ENCODE assay signal across 10 cellular contexts in genomic region chr1:12486401-12487005, GRCh38.
DNase-seq lines count a peak whose midpoint lies in the region; ATAC-seq lines count a peak whose summit lies in the region.
"Had no signal": no experiment of that assay in that cellular context is flagged by ENCODE, and none has a peak within 500 bp of the region (broad histone marks: within the 10 kb centered on the region; RNA-seq: fewer than 3 reads in every experiment).

No MANE protein-coding gene starts in this region.

- H3K4me1 Mint-ChIP-seq in stimulated activated naive CD8-positive, alpha-beta T cell treated with anti-CD3 and anti-CD28 coated beads, Interleukin-15, Interleukin-2, amounts not matched to agents 100 ng/mL and 50 ng/mL, for 24 hours (ENCODE audit: low read depth): peaks cover 12% of the 10 kb centered on the region

- peak overlapping the region; percentile 28 for H3K27ac Mint-ChIP-seq in stimulated activated naive CD8-positive, alpha-beta T cell treated with anti-CD3 and anti-CD28 coated beads, Interleukin-15, Interleukin-2, amounts not matched to agents 100 ng/mL and 50 ng/mL, for 24 hours
- H3K27ac Mint-ChIP-seq: activated T-helper 1 cell treated with anti-CD3 and anti-CD28 coated beads, Interleukin-12 subunit alpha, Interleukin-12 subunit beta, Interleukin-2, Interleukin-4 antibody, amounts not matched to agents 30 ng/mL and 10 ng/mL and 1 ng/mL, durations not matched to agents 14 hours and 24 hours and 36 hours had no signal

- H3K27me3 Mint-ChIP-seq in stimulated activated naive CD8-positive, alpha-beta T cell treated with anti-CD3 and anti-CD28 coated beads, Interleukin-15, Interleukin-2, amounts not matched to agents 100 ng/mL and 50 ng/mL, for 24 hours: no peaks in the 10 kb centered on the region

- no peak for DNase-seq in stimulated activated naive CD8-positive, alpha-beta T cell treated with anti-CD3 and anti-CD28 coated beads, Interleukin-15, Interleukin-2, amounts not matched to agents 100 U/mL and 50 U/mL, for 24 hours
- DNase-seq in fibroblast of gingiva (ENCODE audit: low read depth) (peak; percentile 77), mucosa of gallbladder (ENCODE audit: low spot score) (peak; percentile 62), DMS153 treated with DMSO at 0.1 percent for 48 hours (lab: John Stamatoyannopoulos, UW; ENCODE audit: unreplicated experiment) (no peak), Ammon's horn (ENCODE audit: low spot score) (no peak)
- DNase-seq: NCI-H1048 had no signal

- ATAC-seq in stimulated activated naive CD8-positive, alpha-beta T cell treated with anti-CD3 and anti-CD28 coated beads, Interleukin-15, Interleukin-2, amounts not matched to agents 100 U/mL and 50 U/mL, for 24 hours: no peak
- no peak for ATAC-seq in HG02852 (IDR thresholded peaks at IDR 0.05; ENCODE audit: unreplicated experiment)
- no peak for ATAC-seq in HG02938 (IDR thresholded peaks at IDR 0.05; ENCODE audit: unreplicated experiment)

- no peaks in the 10 kb centered on the region for H3K9me3 Mint-ChIP-seq in stimulated activated naive CD8-positive, alpha-beta T cell treated with anti-CD3 and anti-CD28 coated beads, Interleukin-15, Interleukin-2, amounts not matched to agents 100 ng/mL and 50 ng/mL, for 24 hours
- H3K9me3 Mint-ChIP-seq: activated T-helper 1 cell treated with anti-CD3 and anti-CD28 coated beads, Interleukin-12 subunit alpha, Interleukin-12 subunit beta, Interleukin-2, Interleukin-4 antibody, amounts not matched to agents 30 ng/mL and 10 ng/mL and 1 ng/mL, durations not matched to agents 14 hours and 24 hours and 36 hours had no signal

- peaks cover 52% of the 10 kb centered on the region for H3K36me3 Mint-ChIP-seq in stimulated activated naive CD8-positive, alpha-beta T cell treated with anti-CD3 and anti-CD28 coated beads, Interleukin-15, Interleukin-2, amounts not matched to agents 100 ng/mL and 50 ng/mL, for 24 hours (ENCODE audit: low read depth)

- no peak overlapping the region for H3K4me3 Mint-ChIP-seq in stimulated activated naive CD8-positive, alpha-beta T cell treated with anti-CD3 and anti-CD28 coated beads, Interleukin-15, Interleukin-2, amounts not matched to agents 100 ng/mL and 50 ng/mL, for 24 hours
- H3K4me3 Mint-ChIP-seq: activated T-helper 1 cell treated with anti-CD3 and anti-CD28 coated beads, Interleukin-12 subunit alpha, Interleukin-12 subunit beta, Interleukin-2, Interleukin-4 antibody, amounts not matched to agents 30 ng/mL and 10 ng/mL and 1 ng/mL, durations not matched to agents 14 hours and 24 hours and 36 hours had no signal

Comparison
In these comparisons a context has a peak if more than half of its experiments do, and no peak if none do; other contexts are left out.
1. DNase-seq: peak in fibroblast of gingiva (single experiment) and mucosa of gallbladder (single experiment); none in stimulated activated naive CD8-positive, alpha-beta T cell treated with anti-CD3 and anti-CD28 coated beads, Interleukin-15, Interleukin-2, amounts not matched to agents 100 U/mL and 50 U/mL, for 24 hours (single experiment), DMS153 treated with DMSO at 0.1 percent for 48 hours (single experiment) and Ammon's horn (single experiment).